Comparison of ENCODE assay signal across 16 cellular contexts in the genomic region with DNA sequence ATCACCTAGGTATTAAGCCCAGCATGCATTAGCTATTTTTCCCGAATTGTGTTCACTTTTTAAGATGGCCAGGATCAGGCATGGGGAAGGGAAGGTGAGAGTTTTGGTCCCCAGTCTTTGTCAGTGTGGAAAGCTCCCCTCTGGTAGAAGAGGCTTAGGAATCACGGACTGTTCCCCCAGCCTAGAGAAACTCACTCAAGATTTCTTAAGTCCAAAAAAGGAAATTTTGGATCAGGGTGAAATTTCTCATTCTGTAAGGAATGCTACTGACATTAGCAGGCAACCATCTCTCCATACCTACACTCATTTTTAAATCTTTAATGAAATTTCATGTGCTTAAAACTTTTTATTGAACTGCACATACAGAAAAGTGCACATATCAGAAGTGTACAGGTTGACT.
DNase-seq lines count a peak whose midpoint lies in the region; ATAC-seq and TF ChIP-seq lines count a peak whose summit lies in the region.
"Had no signal": no experiment of that assay in that cellular context is flagged by ENCODE, and none has a peak within 500 bp of the region (broad histone marks: within the 10 kb centered on the region; RNA-seq: fewer than 3 reads in every experiment).

No MANE protein-coding gene starts in this region.

- peaks cover 17% of the 10 kb centered on the region for H3K9me3 Mint-ChIP-seq in HFFc6

- whole genome bisulfite sequencing in thyroid gland, 2 donors = 78 to 88% methylated on average over 2 of the region's 2 CpGs

- H3K27me3 ChIP-seq in thyroid gland = no peaks in the 10 kb centered on the region

- intact Hi-C loops in thyroid gland (cut with DNase I) = no loop called here

- no peak overlapping the region for H3K4me3 ChIP-seq in thyroid gland (replicated peaks in 1 of 3)
- H3K4me3 ChIP-seq: HAP-1 had no signal

- no peak for TF ChIP-seq CTCF in HFFc6 (IDR thresholded peaks at IDR 0.05)
- TF ChIP-seq CTCF in thyroid gland (IDR thresholded peaks at IDR 0.05) = no peak

- H3K36me3 Mint-ChIP-seq in HFFc6 (ENCODE audit: low read depth) = peaks cover 29% of the 10 kb centered on the region
- H3K36me3 Mint-ChIP-seq: CD14-positive monocyte had no signal

- H3K4me1 ChIP-seq in thyroid gland = peaks cover 0 to 20% of the 10 kb centered on the region in 2 donors
- H3K4me1 ChIP-seq: HAP-1 had no signal

- no peak for TF ChIP-seq POLR2A in thyroid gland (IDR thresholded peaks at IDR 0.05)

- peaks cover 55% of the 10 kb centered on the region for H3K4me1 Mint-ChIP-seq in HFFc6 (ENCODE audit: low read depth)
- H3K4me1 Mint-ChIP-seq: CD14-positive monocyte had no signal

- peak overlapping the region; percentile 80 for H3K4me3 Mint-ChIP-seq in HFFc6
- H3K4me3 Mint-ChIP-seq: CD14-positive monocyte had no signal

- DNase-seq in EH (ENCODE audit: low read depth) (peak; percentile 75), HFFc6 (no peak), fibroblast of peridontal ligament (ENCODE audit: extremely low read depth) (peak; percentile 72), thyroid gland (no peak), cerebellar nuclear complex (lab: John Stamatoyannopoulos, UW) (no peak)
- DNase-seq in activated CD4-positive, CD25-positive, alpha-beta regulatory T cell treated with anti-CD3 and anti-CD28 coated beads, Interleukin-2, amount 50 U/mL, for 72 hours = no peak
- DNase-seq: COR-L47, DMS153, KG1, NCI-H1092, NCI-H1694 treated with DMSO at 0.1 percent for 48 hours, NCI-H2171, NCI-H82 had no signal

- peak overlapping the region in 2 of 3 donors; percentile 34 to 45 for H3K27ac ChIP-seq in thyroid gland

- no peaks in the 10 kb centered on the region for H3K27me3 Mint-ChIP-seq in HFFc6 (ENCODE audit: insufficient read depth)

- peak overlapping the region; percentile 98 for H3K27ac Mint-ChIP-seq in HFFc6
- H3K27ac Mint-ChIP-seq: CD14-positive monocyte had no signal

- no peaks in the 10 kb centered on the region for H3K9me3 ChIP-seq in thyroid gland
- H3K9me3 ChIP-seq: HAP-1 had no signal

- H3K36me3 ChIP-seq in thyroid gland = no peaks in the 10 kb centered on the region
- H3K36me3 ChIP-seq: HAP-1 had no signal

- no peak for ATAC-seq in HG02884 (IDR thresholded peaks at IDR 0.05; ENCODE audit: unreplicated experiment)

Comparison
In these comparisons a context has a peak if more than half of its experiments do, and no peak if none do; other contexts are left out.
1. DNase-seq: peak in EH (single experiment) and fibroblast of peridontal ligament (single experiment); none in HFFc6 (single experiment), thyroid gland (0 of 2), cerebellar nuclear complex (0 of 2) and activated CD4-positive, CD25-positive, alpha-beta regulatory T cell treated with anti-CD3 and anti-CD28 coated beads, Interleukin-2, amount 50 U/mL, for 72 hours (single experiment).